8 cellular contexts compared by ENCODE assay signal in genomic region chr2:173402405-173402974, GRCh38. TPM values are rescaled to one million over a fixed set of nuclear protein-coding genes. Genes with fewer than 3 reads are reported as not detected.
DNase-seq lines count a peak whose midpoint lies in the region; ATAC-seq, FAIRE-seq and TF ChIP-seq lines count a peak whose summit lies in the region.

No MANE protein-coding gene starts in this region.

- TF ChIP-seq POLR2A in gastrocnemius medialis (IDR thresholded peaks at IDR 0.05): no peak

- H2AK5ac ChIP-seq in H9 (ENCODE audit: insufficient read length, low read length): no peak overlapping the region

- H2BK15ac ChIP-seq in H9 (ENCODE audit: low read depth, low read length): no peak overlapping the region

- no peak overlapping the region for H3K4ac ChIP-seq in H9 (ENCODE audit: low read depth, low read length)

- H3K27me3 Mint-ChIP-seq in H9 (ENCODE audit: low read depth) (peaks cover 19% of the 10 kb centered on the region), astrocyte (ENCODE audit: low read depth, unreplicated experiment) (peaks cover 39% of the 10 kb centered on the region)
- peaks cover 57% of the 10 kb centered on the region for H3K27me3 Mint-ChIP-seq in T-helper 2 cell treated with Interferon-gamma antibody and Interleukin-4, amounts not matched to agents 5 μg/mL and 100 μg/mL, for 36 hours (ENCODE audit: low read depth)

- DNase-seq in D341Med (ENCODE audit: low spot score): peak; percentile 81
- DNase-seq in H9: peak; percentile 85
- DNase-seq in NCI-H1694 treated with DMSO at 0.1 percent for 48 hours (lab: John Stamatoyannopoulos, UW): peak; percentile 96
- peak; percentile 60 for DNase-seq in T-helper 2 cell treated with Interferon-gamma antibody and Interleukin-4, amounts not matched to agents 5 μg/mL and 100 μg/mL, for 36 hours (ENCODE audit: low spot score)
- DNase-seq in astrocyte (ENCODE audit: low read depth): peak; percentile 55
- DNase-seq in hypothalamus (lab: John Stamatoyannopoulos, UW): peak in 48 of 51 donors; percentile 2 to 80 (median 48)
- DNase-seq in gastrocnemius medialis: peak; percentile 72 to 77

- in situ Hi-C loops in gastrocnemius medialis (cut with MboI; ENCODE audit: low sequenced_read_pairs in 4 of 4): loop anchor here (5.0 to 25.0 kb wide), 6 partner anchors 40 to 942 kb away; partner anchors contain the start of gene SP9 (in 1 of the 4)

- no peak overlapping the region for H4K8ac ChIP-seq in H9 (replicated peaks; ENCODE audit: insufficient read length, low read depth, low read length)

- peak overlapping the region; percentile 68 for H3K4me2 ChIP-seq in H9 (ENCODE audit: insufficient read depth, insufficient read length, low read length)
- H3K4me2 ChIP-seq in astrocyte (ENCODE audit: low read length): peak overlapping the region; percentile 70

- FAIRE-seq in astrocyte (lab: Jason Lieb, UNC): peak; percentile 89

- H3K79me1 ChIP-seq in H9 (ENCODE audit: insufficient read depth, low read depth, low read length, poor library complexity, severe bottlenecking): no peaks in the 10 kb centered on the region

- H3K4me3 ChIP-seq in astrocyte (ENCODE audit: insufficient read depth, low read depth, low read length) (no peak overlapping the region), gastrocnemius medialis (peak overlapping the region; percentile 21 to 50 (median 45))

- H3K36me3 ChIP-seq in astrocyte (ENCODE audit: insufficient read depth, low read length) (no peaks in the 10 kb centered on the region), gastrocnemius medialis (no peaks in the 10 kb centered on the region)

- H3K23me2 ChIP-seq in H9 (ENCODE audit: insufficient read length, low read depth, low read length, poor library complexity, severe bottlenecking): peaks cover 2% of the 10 kb centered on the region

- no peaks in the 10 kb centered on the region for H3K9me3 ChIP-seq in H9 (ENCODE audit: control insufficient read depth, low read depth, low read length)
- no peaks in the 10 kb centered on the region for H3K9me3 ChIP-seq in astrocyte (ENCODE audit: insufficient read depth, low read depth, low read length)
- no peaks in the 10 kb centered on the region for H3K9me3 ChIP-seq in gastrocnemius medialis

- peak; percentile 92 for TF ChIP-seq CTCF in H9 (conservative IDR thresholded peaks at IDR 0.05)
- TF ChIP-seq CTCF in astrocyte (IDR thresholded peaks at IDR 0.05; ENCODE audit: insufficient read depth, low read depth, low read length): peak; percentile 87
- TF ChIP-seq CTCF in gastrocnemius medialis (IDR thresholded peaks at IDR 0.05 in 4 of 5, conservative IDR thresholded peaks at IDR 0.05 in 1 of 5): peak; percentile 83 to 88 (median 85)

- H2BK120ac ChIP-seq in H9 (ENCODE audit: low read depth, low read length, poor library complexity, severe bottlenecking): no peak overlapping the region

- H3K27me3 ChIP-seq in H9 (ENCODE audit: insufficient read depth, low read length): no peaks in the 10 kb centered on the region
- H3K27me3 ChIP-seq in astrocyte (ENCODE audit: insufficient read depth, low read length): peaks cover 22% of the 10 kb centered on the region
- no peaks in the 10 kb centered on the region for H3K27me3 ChIP-seq in gastrocnemius medialis

- H3K79me2 ChIP-seq in H9 (ENCODE audit: insufficient read depth, low read length) (no peaks in the 10 kb centered on the region), astrocyte (ENCODE audit: insufficient read depth, low read length) (no peaks in the 10 kb centered on the region)

- no peaks in the 10 kb centered on the region for H3K9me3 Mint-ChIP-seq in H9
- no peaks in the 10 kb centered on the region for H3K9me3 Mint-ChIP-seq in T-helper 2 cell treated with Interferon-gamma antibody and Interleukin-4, amounts not matched to agents 5 μg/mL and 100 μg/mL, for 36 hours
- H3K9me3 Mint-ChIP-seq in astrocyte (ENCODE audit: unreplicated experiment): no peaks in the 10 kb centered on the region

- H3K4me1 ChIP-seq in H9 (ENCODE audit: insufficient read depth, low read length) (peaks cover 8% of the 10 kb centered on the region; the same call in 1 of the 2 replicates), astrocyte (ENCODE audit: insufficient read depth, low read length) (peaks cover 2% of the 10 kb centered on the region), gastrocnemius medialis (peaks cover 12 to 13% of the 10 kb centered on the region in 2 donors)

- no peak overlapping the region for H3K18ac ChIP-seq in H9 (ENCODE audit: insufficient read length, low read depth, low read length)

- no peaks in the 10 kb centered on the region for H4K20me1 ChIP-seq in H9 (ENCODE audit: control insufficient read depth, insufficient read depth, insufficient read length)
- H4K20me1 ChIP-seq in astrocyte (ENCODE audit: insufficient read depth, low read length): no peaks in the 10 kb centered on the region

- H2AFZ ChIP-seq in H9 (ENCODE audit: low read length) (no peak overlapping the region), astrocyte (ENCODE audit: low read depth, low read length) (peak overlapping the region; percentile 11)

- H3K23ac ChIP-seq in H9 (ENCODE audit: insufficient read length, low read depth, low read length): no peak overlapping the region

- H4K91ac ChIP-seq in H9 (ENCODE audit: insufficient read length, low read depth, low read length): no peak overlapping the region

- intact Hi-C loops in gastrocnemius medialis (cut with DNase I; ENCODE audit: low total_unique reads): loop anchor here (1.0 to 10.0 kb wide), 6 partner anchors 47 to 938 kb away; no protein-coding TSS in a partner anchor

- WGBS in H9 (ENCODE audit: extremely low coverage, insufficient read length, low lambda C conversion rate): no CpG with 5 or more reads among the region's 21 CpGs

- no peak overlapping the region for H2BK5ac ChIP-seq in H9 (ENCODE audit: insufficient read length, low read length)

- H2BK12ac ChIP-seq in H9 (ENCODE audit: insufficient read length, low read depth, low read length): no peak overlapping the region

- ATAC-seq in gastrocnemius medialis (peak; percentile 92 to 96), HG03196 (IDR thresholded peaks at IDR 0.05; ENCODE audit: unreplicated experiment) (no peak)

- no peak overlapping the region for H4K5ac ChIP-seq in H9 (ENCODE audit: insufficient read length, low read depth, low read length)

- H3K9ac ChIP-seq in H9 (ENCODE audit: extremely low read depth, insufficient read length, low read length) (peak overlapping the region; percentile 12), astrocyte (ENCODE audit: low read length) (no peak overlapping the region)

- H3K27ac ChIP-seq in H9 (ENCODE audit: insufficient read length, low read depth, low read length): no peak overlapping the region
- H3K27ac ChIP-seq in astrocyte (ENCODE audit: low read depth, low read length): no peak overlapping the region
- peak overlapping the region in 1 of 4 donors; percentile 35 for H3K27ac ChIP-seq in gastrocnemius medialis

- no peak overlapping the region for H3K56ac ChIP-seq in H9 (ENCODE audit: insufficient read length, low read depth, low read length)

- no peak overlapping the region for H2BK20ac ChIP-seq in H9 (ENCODE audit: low read depth, low read length, poor library complexity, severe bottlenecking)

- peak overlapping the region; percentile 59 to 67 for H3K4me3 Mint-ChIP-seq in H9
- no peak overlapping the region for H3K4me3 Mint-ChIP-seq in T-helper 2 cell treated with Interferon-gamma antibody and Interleukin-4, amounts not matched to agents 5 μg/mL and 100 μg/mL, for 36 hours
- peak overlapping the region; percentile 71 for H3K4me3 Mint-ChIP-seq in astrocyte (ENCODE audit: unreplicated experiment)

- no peak overlapping the region for H3T11ph ChIP-seq in H9 (ENCODE audit: low read length)

- H3K4me1 Mint-ChIP-seq in H9 (peaks cover 29% of the 10 kb centered on the region in 2 experiments), astrocyte (ENCODE audit: low read depth, unreplicated experiment) (peaks cover 10% of the 10 kb centered on the region)
- peaks cover 7% of the 10 kb centered on the region for H3K4me1 Mint-ChIP-seq in T-helper 2 cell treated with Interferon-gamma antibody and Interleukin-4, amounts not matched to agents 5 μg/mL and 100 μg/mL, for 36 hours (ENCODE audit: low read depth)

- H3K14ac ChIP-seq in H9 (ENCODE audit: insufficient read depth, low read length): no peak overlapping the region

- H3K27ac Mint-ChIP-seq in H9 (peak overlapping the region in 1 of 3 experiments; percentile 17; a peak in 1 of 7 replicates), astrocyte (ENCODE audit: unreplicated experiment) (no peak overlapping the region)
- no peak overlapping the region for H3K27ac Mint-ChIP-seq in T-helper 2 cell treated with Interferon-gamma antibody and Interleukin-4, amounts not matched to agents 5 μg/mL and 100 μg/mL, for 36 hours

- H3K36me3 Mint-ChIP-seq in H9 (ENCODE audit: insufficient read depth in 1 of 3, low read depth in 3 of 3) (no peaks in the 10 kb centered on the region), astrocyte (ENCODE audit: low read depth, unreplicated experiment) (no peaks in the 10 kb centered on the region)
- no peaks in the 10 kb centered on the region for H3K36me3 Mint-ChIP-seq in T-helper 2 cell treated with Interferon-gamma antibody and Interleukin-4, amounts not matched to agents 5 μg/mL and 100 μg/mL, for 36 hours (ENCODE audit: low read depth)

RNA-seq across cellular contexts. Expression of gene CDCA7, which starts 47.8 kb away (rescaled TPM):
- total RNA-seq in H9 (2021) (48.9 and 50.3 TPM in 2 replicates), astrocyte (4.6 and 5.3 TPM in 2 replicates), gastrocnemius medialis (1 to 10 TPM in 3 of 4 donors, not detected in 1; 1.1 to 3.3 (median 1.4) TPM)
